1 cellular context compared by ENCODE assay signal in the genomic region with DNA sequence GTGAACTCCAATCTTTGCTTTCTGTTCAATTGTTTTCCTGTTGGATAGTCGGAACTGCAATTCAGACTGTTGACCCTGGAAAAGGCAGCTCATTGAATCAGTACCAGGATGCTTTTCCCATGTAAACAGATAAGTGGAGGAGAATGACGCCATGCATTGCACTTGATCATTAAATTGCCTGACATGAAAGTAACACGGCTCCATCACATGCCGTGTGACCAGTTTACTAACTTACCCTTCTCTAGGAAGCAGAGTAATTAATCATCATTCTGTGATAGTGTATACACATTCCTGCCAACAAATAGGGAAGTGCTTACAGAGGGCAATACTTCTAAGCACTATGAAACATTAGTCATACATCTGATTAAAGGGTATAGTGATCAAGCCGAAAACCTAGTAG.
TF ChIP-seq lines count a peak whose summit lies in the region.

No MANE protein-coding gene starts in this region.

TF ChIP-seq in IMR-90, 13 proteins besides CTCF, POLR2A, EP300 and RAD21:
- no peak for TF ChIP-seq BHLHE40 (IDR thresholded peaks at IDR 0.05; ENCODE audit: low read depth, low read length)
- TF ChIP-seq, protein P1, sequence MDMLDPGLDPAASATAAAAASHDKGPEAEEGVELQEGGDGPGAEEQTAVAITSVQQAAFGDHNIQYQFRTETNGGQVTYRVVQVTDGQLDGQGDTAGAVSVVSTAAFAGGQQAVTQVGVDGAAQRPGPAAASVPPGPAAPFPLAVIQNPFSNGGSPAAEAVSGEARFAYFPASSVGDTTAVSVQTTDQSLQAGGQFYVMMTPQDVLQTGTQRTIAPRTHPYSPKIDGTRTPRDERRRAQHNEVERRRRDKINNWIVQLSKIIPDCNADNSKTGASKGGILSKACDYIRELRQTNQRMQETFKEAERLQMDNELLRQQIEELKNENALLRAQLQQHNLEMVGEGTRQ (IDR thresholded peaks at IDR 0.05; ENCODE audit: low read depth, low read length) = no peak
- TF ChIP-seq CHD1 (IDR thresholded peaks at IDR 0.05; ENCODE audit: low read depth, low read length) = no peak
- TF ChIP-seq FOS (IDR thresholded peaks at IDR 0.05; ENCODE audit: low read depth, low read length) = no peak
- TF ChIP-seq NFE2L2 (IDR thresholded peaks at IDR 0.05; ENCODE audit: low read depth, low read length) = no peak
- no peak for TF ChIP-seq RCOR1 (IDR thresholded peaks at IDR 0.05; ENCODE audit: insufficient replicate concordance, low read length)
- TF ChIP-seq MXI1 (IDR thresholded peaks at IDR 0.05; ENCODE audit: borderline replicate concordance, low read depth, low read length) = no peak
- TF ChIP-seq SMC3 (IDR thresholded peaks at IDR 0.05; ENCODE audit: low read depth, low read length) = no peak
- TF ChIP-seq MAFK (IDR thresholded peaks at IDR 0.05; ENCODE audit: low read depth, low read length) = no peak
- TF ChIP-seq MAZ (IDR thresholded peaks at IDR 0.05; ENCODE audit: borderline replicate concordance, low read depth, low read length) = no peak
- no peak for TF ChIP-seq RFX5 (IDR thresholded peaks at IDR 0.05; ENCODE audit: low read depth, low read length)
- no peak for TF ChIP-seq CEBPB (IDR thresholded peaks at IDR 0.05; ENCODE audit: low read depth, low read length)
- TF ChIP-seq, protein P2, sequence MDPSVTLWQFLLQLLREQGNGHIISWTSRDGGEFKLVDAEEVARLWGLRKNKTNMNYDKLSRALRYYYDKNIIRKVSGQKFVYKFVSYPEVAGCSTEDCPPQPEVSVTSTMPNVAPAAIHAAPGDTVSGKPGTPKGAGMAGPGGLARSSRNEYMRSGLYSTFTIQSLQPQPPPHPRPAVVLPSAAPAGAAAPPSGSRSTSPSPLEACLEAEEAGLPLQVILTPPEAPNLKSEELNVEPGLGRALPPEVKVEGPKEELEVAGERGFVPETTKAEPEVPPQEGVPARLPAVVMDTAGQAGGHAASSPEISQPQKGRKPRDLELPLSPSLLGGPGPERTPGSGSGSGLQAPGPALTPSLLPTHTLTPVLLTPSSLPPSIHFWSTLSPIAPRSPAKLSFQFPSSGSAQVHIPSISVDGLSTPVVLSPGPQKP (IDR thresholded peaks at IDR 0.05; ENCODE audit: borderline replicate concordance, low read depth, low read length) = no peak
